1 cellular context compared by ENCODE assay signal in genomic region chr20:25310268-25310920, GRCh38.
TF ChIP-seq lines count a peak whose summit lies in the region.

No MANE protein-coding gene starts in this region.

TF ChIP-seq in HepG2, 621 proteins besides CTCF, POLR2A, EP300 and RAD21 (continued from another document and continues in another):
- TF ChIP-seq ESRRA (CRISPR knock-in tag; IDR thresholded peaks at IDR 0.05; ENCODE audit: low read depth) = peak; percentile 79
- no peak; the same call in 1 of the 2 replicates for TF ChIP-seq ZFP91 (CRISPR knock-in tag; IDR thresholded peaks at IDR 0.05; ENCODE audit: borderline replicate concordance)
- 0 out of 2 replicates have a peak, but pooled peaks have one; percentile 32 for TF ChIP-seq ZC3H13 (CRISPR knock-in tag; IDR thresholded peaks at IDR 0.05)
- TF ChIP-seq AGO1 (IDR thresholded peaks at IDR 0.05; ENCODE audit: low read depth, low read length, poor library complexity, severe bottlenecking) = no peak
- TF ChIP-seq WIZ (CRISPR knock-in tag; IDR thresholded peaks at IDR 0.05) = no peak
- no peak for TF ChIP-seq ZNF713 (CRISPR knock-in tag; IDR thresholded peaks at IDR 0.05)
- TF ChIP-seq MLXIP (CRISPR knock-in tag; IDR thresholded peaks at IDR 0.05; ENCODE audit: borderline replicate concordance) = no peak
- no peak for TF ChIP-seq ZBTB44 (CRISPR knock-in tag; IDR thresholded peaks at IDR 0.05)
- no peak for TF ChIP-seq ZNF30 (CRISPR knock-in tag; IDR thresholded peaks at IDR 0.05)
- no peak for TF ChIP-seq TEAD2 (CRISPR knock-in tag; IDR thresholded peaks at IDR 0.05)
- TF ChIP-seq ZEB1 (IDR thresholded peaks at IDR 0.05; ENCODE audit: insufficient replicate concordance, low read depth) = no peak
- TF ChIP-seq ASH2L (IDR thresholded peaks at IDR 0.05; ENCODE audit: insufficient read length, low read depth, low read length) = peak; percentile 68
- 0 out of 2 replicates have a peak, but pooled peaks have one; percentile 40 for TF ChIP-seq ZNF839 (CRISPR knock-in tag; IDR thresholded peaks at IDR 0.05; ENCODE audit: borderline replicate concordance)
- TF ChIP-seq MAZ (IDR thresholded peaks at IDR 0.05; ENCODE audit: borderline replicate concordance, low read depth, low read length) = no peak
- peak; percentile 72; the same call in 1 of the 2 replicates for TF ChIP-seq MAZ (CRISPR knock-in tag; IDR thresholded peaks at IDR 0.05; ENCODE audit: low read depth)
- TF ChIP-seq ZNF282 (IDR thresholded peaks at IDR 0.05; ENCODE audit: partially characterized antibody) = no peak
- TF ChIP-seq IRF9 (CRISPR knock-in tag; IDR thresholded peaks at IDR 0.05; ENCODE audit: borderline replicate concordance) = peak; percentile 76; the same call in 1 of the 2 replicates
- 0 out of 2 replicates have a peak, but pooled peaks have one; percentile 63 for TF ChIP-seq ZNF430 (CRISPR knock-in tag; IDR thresholded peaks at IDR 0.05)
- TF ChIP-seq THAP9 (CRISPR knock-in tag; IDR thresholded peaks at IDR 0.05; ENCODE audit: borderline replicate concordance) = peak; percentile 49
- TF ChIP-seq HNF1B (CRISPR knock-in tag; IDR thresholded peaks at IDR 0.05) = peak; percentile 87
- no peak for TF ChIP-seq ZFP62 (CRISPR knock-in tag; IDR thresholded peaks at IDR 0.05)
- 0 out of 2 replicates have a peak, but pooled peaks have one; percentile 28 for TF ChIP-seq ARID2 (CRISPR knock-in tag; IDR thresholded peaks at IDR 0.05; ENCODE audit: borderline replicate concordance)
- no peak for TF ChIP-seq KLF12 (CRISPR knock-in tag; IDR thresholded peaks at IDR 0.05; ENCODE audit: borderline replicate concordance)
- TF ChIP-seq SIX4 (CRISPR knock-in tag; IDR thresholded peaks at IDR 0.05) = no peak
- TF ChIP-seq HMG20B (CRISPR knock-in tag; conservative IDR thresholded peaks at IDR 0.05) = peak; percentile 47; the same call in 1 of the 2 replicates
- no peak for TF ChIP-seq ZNF660 (CRISPR knock-in tag; IDR thresholded peaks at IDR 0.05; ENCODE audit: borderline replicate concordance, low read depth)
- peak; percentile 89; the same call in 1 of the 2 replicates for TF ChIP-seq ZBTB39 (CRISPR knock-in tag; IDR thresholded peaks at IDR 0.05)
- no peak for TF ChIP-seq ZMAT5 (CRISPR knock-in tag; IDR thresholded peaks at IDR 0.05; ENCODE audit: borderline replicate concordance, low read depth)
- no peak for TF ChIP-seq PRDM15 (CRISPR knock-in tag; IDR thresholded peaks at IDR 0.05)
- no peak for TF ChIP-seq ZNF446 (CRISPR knock-in tag; IDR thresholded peaks at IDR 0.05)
- no peak for TF ChIP-seq ARHGAP35 (CRISPR knock-in tag; IDR thresholded peaks at IDR 0.05; ENCODE audit: borderline replicate concordance)
- 0 out of 2 replicates have a peak, but pooled peaks have one; percentile 12 for TF ChIP-seq RFXAP (CRISPR knock-in tag; IDR thresholded peaks at IDR 0.05; ENCODE audit: borderline replicate concordance)
- TF ChIP-seq TEAD3 (CRISPR knock-in tag; optimal IDR thresholded peaks at IDR 0.05; ENCODE audit: borderline replicate concordance) = peak; percentile 75
